Comparison of ENCODE assay signal across 13 cellular contexts in the genomic region with DNA sequence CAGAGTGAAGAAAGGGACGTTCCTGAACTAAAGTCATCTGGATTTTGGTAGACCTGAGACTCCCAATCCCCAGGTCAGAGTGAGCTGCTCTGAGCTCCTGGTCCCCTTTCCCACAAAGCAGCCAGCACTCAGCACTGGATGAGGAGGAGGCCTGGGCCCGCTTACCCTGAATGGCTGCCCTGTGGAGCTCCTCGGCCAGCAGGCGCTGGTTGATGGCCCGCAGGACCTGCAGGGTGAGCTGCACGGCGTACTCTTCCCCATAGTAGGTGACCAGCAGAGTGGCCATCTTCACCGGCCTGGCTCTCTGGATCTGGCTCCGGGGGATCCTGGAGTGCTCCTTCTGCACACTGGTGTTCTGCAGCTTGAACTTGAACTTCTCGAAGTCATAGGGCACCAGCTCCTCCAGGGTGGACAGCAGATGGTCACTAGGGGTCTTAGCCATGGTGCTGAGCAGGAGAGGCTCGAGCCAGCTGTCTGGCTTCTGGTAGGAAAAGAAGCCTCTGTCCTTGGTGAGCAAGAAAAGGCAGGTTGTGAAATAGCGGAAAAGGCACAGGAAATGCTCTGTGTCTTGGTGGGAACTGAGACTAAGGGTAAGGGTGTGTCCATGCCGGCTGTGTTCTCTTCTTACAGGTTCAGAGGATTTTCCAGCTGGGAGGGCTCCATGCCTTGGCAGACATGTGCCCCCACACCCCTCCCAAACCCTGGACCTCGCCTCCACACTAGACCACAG. TPM values are rescaled to one million over a fixed set of nuclear protein-coding genes. Genes with fewer than 3 reads are reported as not detected.
A peak's percentile ranks its signal among the peaks of the same experiment; 100 is the strongest.
DNase-seq lines count a peak whose midpoint lies in the region; ATAC-seq and TF ChIP-seq lines count a peak whose summit lies in the region.
"Had no signal": no experiment of that assay in that cellular context is flagged by ENCODE, and none has a peak within 500 bp of the region (broad histone marks: within the 10 kb centered on the region; RNA-seq: fewer than 3 reads in every experiment).

TSS of gene MEFV (minus strand) at position 488 of the 730 bp plus-strand sequence. CDS start at position 442, 46 bp downstream.

- TF ChIP-seq CTCF in HEK293 (tag by site-specific recombination; IDR thresholded peaks at IDR 0.05) (no peak), RWPE2 (IDR thresholded peaks at IDR 0.05; ENCODE audit: poor library complexity, severe bottlenecking) (no peak), heart left ventricle (IDR thresholded peaks at IDR 0.05) (no peak), WTC11 (IDR thresholded peaks at IDR 0.05) (no peak)

- H3K4me3 ChIP-seq in HEK293 (ENCODE audit: low read depth, low read length): no peak within 1 kb of the TSS
- H3K4me3 ChIP-seq in RWPE2 (ENCODE audit: severe bottlenecking): no peak within 1 kb of the TSS
- H3K4me3 ChIP-seq in heart left ventricle: peak within 1 kb of the TSS in 4 of 12 donors; percentile 1 to 53 (median 14)
- H3K4me3 ChIP-seq: BLaER1 had no signal

- intact Hi-C loops in heart left ventricle (cut with DNase I): no loop called here

- no peaks in the 10 kb centered on the region for H3K36me3 Mint-ChIP-seq in WTC11
- H3K36me3 Mint-ChIP-seq: activated CD8-positive, alpha-beta memory T cell treated with anti-CD3 and anti-CD28 coated beads, Interleukin-2, amount 10 ng/mL, durations not matched to agents 7 days and 5 days had no signal

- WGBS in heart left ventricle, 4 donors: 73 to 83% (median 81%) methylated on average over 12 to 14 of the region's 14 CpGs

- H3K4me1 ChIP-seq in HEK293 (ENCODE audit: control insufficient read depth, insufficient read depth, low read length) (no peaks in the 10 kb centered on the region), RWPE2 (ENCODE audit: insufficient read depth, poor library complexity, severe bottlenecking) (peaks cover 3% of the 10 kb centered on the region), heart left ventricle (peaks cover 0 to 33% (median 0%) of the 10 kb centered on the region in 12 donors)
- H3K4me1 ChIP-seq: BLaER1 had no signal

- no peaks in the 10 kb centered on the region for H3K4me1 Mint-ChIP-seq in WTC11
- H3K4me1 Mint-ChIP-seq: activated CD8-positive, alpha-beta memory T cell treated with anti-CD3 and anti-CD28 coated beads, Interleukin-2, amount 10 ng/mL, durations not matched to agents 7 days and 5 days had no signal

- POLR2A ChIA-PET in HEK293 (lab: Yijun Ruan, JAX): no interaction called here
- POLR2A ChIA-PET in WTC11 (lab: Charles Lee): interaction anchor here (0.6 kb wide), 1 partner anchor 16 kb away, joined by 3 read pairs; no protein-coding TSS in a partner anchor

- CTCF ChIA-PET in HEK293 (lab: Yijun Ruan, JAX): interaction anchor here (1.7 kb wide), 1 partner anchor 11 kb away, joined by 5 read pairs; no protein-coding TSS in a partner anchor
- CTCF ChIA-PET in WTC11 (lab: Charles Lee): interaction anchor here (1.2 to 1.5 kb wide), 2 partner anchors 11 to 22 kb away, joined by 3 to 5 read pairs; partner anchors contain the start of gene ZNF200

- H3K4me3 Mint-ChIP-seq in WTC11: no peak within 1 kb of the TSS
- H3K4me3 Mint-ChIP-seq: activated CD8-positive, alpha-beta memory T cell treated with anti-CD3 and anti-CD28 coated beads, Interleukin-2, amount 10 ng/mL, durations not matched to agents 7 days and 5 days had no signal

- H3K9me3 Mint-ChIP-seq in WTC11: peaks cover 9% of the 10 kb centered on the region

- H3K27me3 Mint-ChIP-seq in WTC11 (ENCODE audit: low read depth): peaks cover 56% of the 10 kb centered on the region

- DNase-seq in RWPE2 (ENCODE audit: low spot score) (no peak), heart left ventricle (peak in 1 of 5 donors; percentile 24), renal cortical epithelial cell (ENCODE audit: low read depth) (peak; percentile 71), NCI-H2081 treated with DMSO at 0.1 percent for 48 hours (lab: John Stamatoyannopoulos, UW) (no peak), WTC11 (ENCODE audit: low spot score) (no peak), putamen (ENCODE audit: low spot score) (no peak)
- DNase-seq: activated CD8-positive, alpha-beta memory T cell treated with anti-CD3 and anti-CD28 coated beads, Interleukin-2, amount 10 ng/mL, durations not matched to agents 7 days and 5 days; NCI-H1092 had no signal

- no peak within 1 kb of the TSS for H3K27ac Mint-ChIP-seq in WTC11
- H3K27ac Mint-ChIP-seq: activated CD8-positive, alpha-beta memory T cell treated with anti-CD3 and anti-CD28 coated beads, Interleukin-2, amount 10 ng/mL, durations not matched to agents 7 days and 5 days had no signal

- H3K36me3 ChIP-seq in HEK293 (ENCODE audit: control insufficient read depth in 2 of 2, insufficient read depth in 1 of 2, low read length in 2 of 2) (no peaks in the 10 kb centered on the region), RWPE2 (ENCODE audit: low read depth) (no peaks in the 10 kb centered on the region), heart left ventricle (no peaks in the 10 kb centered on the region)
- H3K36me3 ChIP-seq: BLaER1 had no signal

- ATAC-seq in RWPE2 (ENCODE audit: low read depth) (peak; percentile 48; the same call in 2 of the 3 replicates), heart left ventricle (peak in 3 of 4 donors; percentile 40 to 77 (median 51)), WTC11 (no peak), HG02885 (IDR thresholded peaks at IDR 0.05; ENCODE audit: poor library complexity, unreplicated experiment) (no peak)
- ATAC-seq: activated CD8-positive, alpha-beta memory T cell treated with anti-CD3 and anti-CD28 coated beads, Interleukin-2, amount 10 ng/mL, durations not matched to agents 7 days and 5 days; HCT116 had no signal

- H3K27me3 ChIP-seq in RWPE2 (ENCODE audit: insufficient read depth, poor library complexity, severe bottlenecking) (no peaks in the 10 kb centered on the region), heart left ventricle (peaks cover 0 to 20% (median 0%) of the 10 kb centered on the region in 9 donors)
- H3K27me3 ChIP-seq: BLaER1 had no signal

- TF ChIP-seq POLR2A in heart left ventricle (IDR thresholded peaks at IDR 0.05): no peak

- H3K27ac ChIP-seq in HEK293 (ENCODE audit: extremely low read depth, low read depth, low read length) (no peak within 1 kb of the TSS), RWPE2 (ENCODE audit: poor library complexity, severe bottlenecking) (no peak within 1 kb of the TSS), heart left ventricle (peak within 1 kb of the TSS in 1 of 12 donors; percentile 82)
- H3K27ac ChIP-seq: BLaER1 had no signal

- H3K9me3 ChIP-seq in HEK293 (ENCODE audit: control insufficient read depth, insufficient read depth, low read depth, low read length) (no peaks in the 10 kb centered on the region), RWPE2 (ENCODE audit: severe bottlenecking) (no peaks in the 10 kb centered on the region), heart left ventricle (no peaks in the 10 kb centered on the region)
- H3K9me3 ChIP-seq: BLaER1 had no signal

TF ChIP-seq in HEK293, 187 proteins besides CTCF, POLR2A, EP300 and RAD21 (continues in another document):
- no peak for TF ChIP-seq ZNF701 (tag by site-specific recombination; IDR thresholded peaks at IDR 0.05)

TF ChIP-seq in WTC11, 78 proteins besides CTCF, POLR2A, EP300 and RAD21 (continues in another document):
- TF ChIP-seq TEAD1 (CRISPR knock-in tag; IDR thresholded peaks at IDR 0.05): no peak
- TF ChIP-seq SMAD4 (CRISPR knock-in tag; IDR thresholded peaks at IDR 0.05): no peak
- TF ChIP-seq, protein P1, sequence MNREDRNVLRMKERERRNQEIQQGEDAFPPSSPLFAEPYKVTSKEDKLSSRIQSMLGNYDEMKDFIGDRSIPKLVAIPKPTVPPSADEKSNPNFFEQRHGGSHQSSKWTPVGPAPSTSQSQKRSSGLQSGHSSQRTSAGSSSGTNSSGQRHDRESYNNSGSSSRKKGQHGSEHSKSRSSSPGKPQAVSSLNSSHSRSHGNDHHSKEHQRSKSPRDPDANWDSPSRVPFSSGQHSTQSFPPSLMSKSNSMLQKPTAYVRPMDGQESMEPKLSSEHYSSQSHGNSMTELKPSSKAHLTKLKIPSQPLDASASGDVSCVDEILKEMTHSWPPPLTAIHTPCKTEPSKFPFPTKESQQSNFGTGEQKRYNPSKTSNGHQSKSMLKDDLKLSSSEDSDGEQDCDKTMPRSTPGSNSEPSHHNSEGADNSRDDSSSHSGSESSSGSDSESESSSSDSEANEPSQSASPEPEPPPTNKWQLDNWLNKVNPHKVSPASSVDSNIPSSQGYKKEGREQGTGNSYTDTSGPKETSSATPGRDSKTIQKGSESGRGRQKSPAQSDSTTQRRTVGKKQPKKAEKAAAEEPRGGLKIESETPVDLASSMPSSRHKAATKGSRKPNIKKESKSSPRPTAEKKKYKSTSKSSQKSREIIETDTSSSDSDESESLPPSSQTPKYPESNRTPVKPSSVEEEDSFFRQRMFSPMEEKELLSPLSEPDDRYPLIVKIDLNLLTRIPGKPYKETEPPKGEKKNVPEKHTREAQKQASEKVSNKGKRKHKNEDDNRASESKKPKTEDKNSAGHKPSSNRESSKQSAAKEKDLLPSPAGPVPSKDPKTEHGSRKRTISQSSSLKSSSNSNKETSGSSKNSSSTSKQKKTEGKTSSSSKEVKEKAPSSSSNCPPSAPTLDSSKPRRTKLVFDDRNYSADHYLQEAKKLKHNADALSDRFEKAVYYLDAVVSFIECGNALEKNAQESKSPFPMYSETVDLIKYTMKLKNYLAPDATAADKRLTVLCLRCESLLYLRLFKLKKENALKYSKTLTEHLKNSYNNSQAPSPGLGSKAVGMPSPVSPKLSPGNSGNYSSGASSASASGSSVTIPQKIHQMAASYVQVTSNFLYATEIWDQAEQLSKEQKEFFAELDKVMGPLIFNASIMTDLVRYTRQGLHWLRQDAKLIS (CRISPR knock-in tag; IDR thresholded peaks at IDR 0.05; ENCODE audit: borderline replicate concordance): no peak
- no peak for TF ChIP-seq FOXP1 (CRISPR knock-in tag; IDR thresholded peaks at IDR 0.05; ENCODE audit: borderline replicate concordance)
- TF ChIP-seq FOXK1 (CRISPR knock-in tag; IDR thresholded peaks at IDR 0.05): no peak
- no peak for TF ChIP-seq ATF6 (CRISPR knock-in tag; IDR thresholded peaks at IDR 0.05)

RNA-seq across cellular contexts. Expression of gene MEFV, which starts in this region (rescaled TPM):
- 1 to 10 TPM in 4 of 9 donors, under 1 TPM in 5; 0.39 to 4.3 (median 0.91) TPM for total RNA-seq in heart left ventricle
- polyA plus RNA-seq in heart left ventricle: under 1 TPM; 0.23 to 0.33 TPM
- 0.10 TPM in 1 of 2 replicates, not detected in the other for total RNA-seq in renal cortical epithelial cell
- 0.09 to 0.21 TPM (median 0.14 TPM) in 3 replicates for total RNA-seq in WTC11 (2021)
- polyA plus RNA-seq: neural cell had no signal

Comparison
In these comparisons a context has a peak if more than half of its experiments do, and no peak if none do; other contexts are left out.
1. Peak in DNase-seq in renal cortical epithelial cell; RNA of the gene not detected or under 1 TPM.
2. ATAC-seq: peak in RWPE2 (single experiment) and heart left ventricle (3 of 4); none in WTC11 (single experiment) and HG02885 (single experiment).